1 cellular context compared by ENCODE assay signal in the genomic region with DNA sequence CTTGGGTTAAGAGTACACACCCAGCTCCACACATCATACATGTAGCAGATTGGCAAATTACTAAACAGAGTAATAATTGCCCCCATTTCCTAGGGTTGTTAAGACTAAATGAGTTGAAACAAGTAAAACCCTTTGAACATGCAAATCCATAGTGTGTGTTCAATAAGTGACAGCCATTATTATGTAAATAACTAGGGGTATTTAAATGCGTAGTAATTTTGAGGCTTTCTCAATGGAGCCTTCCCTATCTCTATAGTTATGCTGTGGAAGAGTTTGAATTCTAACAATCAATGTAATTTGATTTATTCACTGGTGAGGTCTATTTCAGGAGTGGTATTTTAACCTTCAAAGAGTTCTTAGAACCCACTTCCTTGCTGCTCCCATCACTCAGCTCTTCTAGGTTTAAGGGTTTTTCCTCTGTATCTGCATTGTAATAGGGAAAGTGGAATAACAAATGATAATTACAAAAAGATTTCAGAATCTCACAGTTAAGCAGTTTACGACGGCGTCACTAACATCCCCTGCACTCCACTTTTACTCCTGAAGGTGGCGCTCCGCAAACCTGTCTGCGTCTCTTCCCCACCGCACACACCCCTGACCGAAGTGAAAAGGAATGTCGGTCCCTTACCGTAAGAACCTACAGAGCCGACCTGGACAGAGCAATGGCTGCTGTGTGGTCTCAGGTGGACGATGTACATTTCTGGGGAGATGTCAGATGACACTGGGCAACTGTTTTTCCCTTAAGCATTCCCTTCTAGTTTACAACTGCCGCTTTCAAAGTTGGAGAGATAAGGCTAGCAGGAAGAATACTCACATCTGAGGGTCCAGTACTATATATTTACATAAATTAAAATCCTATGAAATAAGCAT.
TF ChIP-seq lines count a peak whose summit lies in the region.

No MANE protein-coding gene starts in this region.

TF ChIP-seq in HepG2, 621 proteins besides CTCF, POLR2A, EP300 and RAD21 (continued from another document):
- TF ChIP-seq HMGXB4 (CRISPR knock-in tag; IDR thresholded peaks at IDR 0.05; ENCODE audit: borderline replicate concordance in 1 of 2, low read depth in 1 of 2) (peak in 1 of 2 experiments; percentile 23; a peak in 1 of 4 replicates), ELF3 (CRISPR knock-in tag; IDR thresholded peaks at IDR 0.05) (peak; percentile 32; the same call in 1 of the 2 replicates), MAFK (conservative IDR thresholded peaks at IDR 0.05 in 1 of 2, IDR thresholded peaks at IDR 0.05 in 1 of 2; ENCODE audit: low read length in 2 of 2) (no peak), ZMYM3 (CRISPR knock-in tag; IDR thresholded peaks at IDR 0.05) (no peak), KDM2A (CRISPR knock-in tag; IDR thresholded peaks at IDR 0.05; ENCODE audit: borderline replicate concordance, low read depth) (peak; percentile 77), HOXA9 (CRISPR knock-in tag; IDR thresholded peaks at IDR 0.05; ENCODE audit: borderline replicate concordance) (no peak), SMC3 (IDR thresholded peaks at IDR 0.05; ENCODE audit: low read length) (peak; percentile 50), XRCC5 (optimal IDR thresholded peaks at IDR 0.05; ENCODE audit: low read length) (peak; percentile 69), ZNF879 (CRISPR knock-in tag; IDR thresholded peaks at IDR 0.05) (no peak), CERS6 (CRISPR knock-in tag; IDR thresholded peaks at IDR 0.05) (no peak), ZNF367 (CRISPR knock-in tag; IDR thresholded peaks at IDR 0.05; ENCODE audit: borderline replicate concordance) (no peak), GZF1 (CRISPR knock-in tag; IDR thresholded peaks at IDR 0.05) (peak; percentile 79), YY1 (IDR thresholded peaks at IDR 0.05; ENCODE audit: insufficient read depth, insufficient replicate concordance, low read depth, low read length) (peak; percentile 60), STAG1 (CRISPR knock-in tag; IDR thresholded peaks at IDR 0.05) (peak; percentile 63), CREB1 (IDR thresholded peaks at IDR 0.05) (peak; percentile 19; the same call in 1 of the 2 replicates), CREB1 (CRISPR knock-in tag; IDR thresholded peaks at IDR 0.05) (no peak), MZF1 (CRISPR knock-in tag; IDR thresholded peaks at IDR 0.05; ENCODE audit: borderline replicate concordance) (no peak), TEAD3 (CRISPR knock-in tag; optimal IDR thresholded peaks at IDR 0.05; ENCODE audit: borderline replicate concordance) (peak; percentile 40), ZNF501 (CRISPR knock-in tag; IDR thresholded peaks at IDR 0.05) (0 out of 2 replicates have a peak, but pooled peaks have one; percentile 26), ZNF83 (CRISPR knock-in tag; IDR thresholded peaks at IDR 0.05; ENCODE audit: borderline replicate concordance) (no peak), SNRNP70 (IDR thresholded peaks at IDR 0.05; ENCODE audit: low read depth, low read length) (no peak), ZFYVE20 (CRISPR knock-in tag; IDR thresholded peaks at IDR 0.05; ENCODE audit: borderline replicate concordance, low read depth) (no peak)
- TF ChIP-seq, protein P1, sequence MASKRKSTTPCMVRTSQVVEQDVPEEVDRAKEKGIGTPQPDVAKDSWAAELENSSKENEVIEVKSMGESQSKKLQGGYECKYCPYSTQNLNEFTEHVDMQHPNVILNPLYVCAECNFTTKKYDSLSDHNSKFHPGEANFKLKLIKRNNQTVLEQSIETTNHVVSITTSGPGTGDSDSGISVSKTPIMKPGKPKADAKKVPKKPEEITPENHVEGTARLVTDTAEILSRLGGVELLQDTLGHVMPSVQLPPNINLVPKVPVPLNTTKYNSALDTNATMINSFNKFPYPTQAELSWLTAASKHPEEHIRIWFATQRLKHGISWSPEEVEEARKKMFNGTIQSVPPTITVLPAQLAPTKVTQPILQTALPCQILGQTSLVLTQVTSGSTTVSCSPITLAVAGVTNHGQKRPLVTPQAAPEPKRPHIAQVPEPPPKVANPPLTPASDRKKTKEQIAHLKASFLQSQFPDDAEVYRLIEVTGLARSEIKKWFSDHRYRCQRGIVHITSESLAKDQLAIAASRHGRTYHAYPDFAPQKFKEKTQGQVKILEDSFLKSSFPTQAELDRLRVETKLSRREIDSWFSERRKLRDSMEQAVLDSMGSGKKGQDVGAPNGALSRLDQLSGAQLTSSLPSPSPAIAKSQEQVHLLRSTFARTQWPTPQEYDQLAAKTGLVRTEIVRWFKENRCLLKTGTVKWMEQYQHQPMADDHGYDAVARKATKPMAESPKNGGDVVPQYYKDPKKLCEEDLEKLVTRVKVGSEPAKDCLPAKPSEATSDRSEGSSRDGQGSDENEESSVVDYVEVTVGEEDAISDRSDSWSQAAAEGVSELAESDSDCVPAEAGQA (IDR thresholded peaks at IDR 0.05; ENCODE audit: low read depth) = no peak
- TF ChIP-seq, protein P1 (CRISPR knock-in tag; IDR thresholded peaks at IDR 0.05; ENCODE audit: borderline replicate concordance) = no peak
- TF ChIP-seq, protein P2, sequence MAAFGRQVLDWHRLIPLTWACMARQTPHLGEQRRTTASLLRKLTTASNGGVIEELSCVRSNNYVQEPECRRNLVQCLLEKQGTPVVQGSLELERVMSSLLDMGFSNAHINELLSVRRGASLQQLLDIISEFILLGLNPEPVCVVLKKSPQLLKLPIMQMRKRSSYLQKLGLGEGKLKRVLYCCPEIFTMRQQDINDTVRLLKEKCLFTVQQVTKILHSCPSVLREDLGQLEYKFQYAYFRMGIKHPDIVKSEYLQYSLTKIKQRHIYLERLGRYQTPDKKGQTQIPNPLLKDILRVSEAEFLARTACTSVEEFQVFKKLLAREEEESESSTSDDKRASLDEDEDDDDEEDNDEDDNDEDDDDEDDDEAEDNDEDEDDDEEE (CRISPR knock-in tag; IDR thresholded peaks at IDR 0.05) = no peak
- TF ChIP-seq, protein P3, sequence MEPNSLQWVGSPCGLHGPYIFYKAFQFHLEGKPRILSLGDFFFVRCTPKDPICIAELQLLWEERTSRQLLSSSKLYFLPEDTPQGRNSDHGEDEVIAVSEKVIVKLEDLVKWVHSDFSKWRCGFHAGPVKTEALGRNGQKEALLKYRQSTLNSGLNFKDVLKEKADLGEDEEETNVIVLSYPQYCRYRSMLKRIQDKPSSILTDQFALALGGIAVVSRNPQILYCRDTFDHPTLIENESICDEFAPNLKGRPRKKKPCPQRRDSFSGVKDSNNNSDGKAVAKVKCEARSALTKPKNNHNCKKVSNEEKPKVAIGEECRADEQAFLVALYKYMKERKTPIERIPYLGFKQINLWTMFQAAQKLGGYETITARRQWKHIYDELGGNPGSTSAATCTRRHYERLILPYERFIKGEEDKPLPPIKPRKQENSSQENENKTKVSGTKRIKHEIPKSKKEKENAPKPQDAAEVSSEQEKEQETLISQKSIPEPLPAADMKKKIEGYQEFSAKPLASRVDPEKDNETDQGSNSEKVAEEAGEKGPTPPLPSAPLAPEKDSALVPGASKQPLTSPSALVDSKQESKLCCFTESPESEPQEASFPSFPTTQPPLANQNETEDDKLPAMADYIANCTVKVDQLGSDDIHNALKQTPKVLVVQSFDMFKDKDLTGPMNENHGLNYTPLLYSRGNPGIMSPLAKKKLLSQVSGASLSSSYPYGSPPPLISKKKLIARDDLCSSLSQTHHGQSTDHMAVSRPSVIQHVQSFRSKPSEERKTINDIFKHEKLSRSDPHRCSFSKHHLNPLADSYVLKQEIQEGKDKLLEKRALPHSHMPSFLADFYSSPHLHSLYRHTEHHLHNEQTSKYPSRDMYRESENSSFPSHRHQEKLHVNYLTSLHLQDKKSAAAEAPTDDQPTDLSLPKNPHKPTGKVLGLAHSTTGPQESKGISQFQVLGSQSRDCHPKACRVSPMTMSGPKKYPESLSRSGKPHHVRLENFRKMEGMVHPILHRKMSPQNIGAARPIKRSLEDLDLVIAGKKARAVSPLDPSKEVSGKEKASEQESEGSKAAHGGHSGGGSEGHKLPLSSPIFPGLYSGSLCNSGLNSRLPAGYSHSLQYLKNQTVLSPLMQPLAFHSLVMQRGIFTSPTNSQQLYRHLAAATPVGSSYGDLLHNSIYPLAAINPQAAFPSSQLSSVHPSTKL (CRISPR knock-in tag; IDR thresholded peaks at IDR 0.05) = 0 out of 2 replicates have a peak, but pooled peaks have one; percentile 27
- TF ChIP-seq, protein P4, sequence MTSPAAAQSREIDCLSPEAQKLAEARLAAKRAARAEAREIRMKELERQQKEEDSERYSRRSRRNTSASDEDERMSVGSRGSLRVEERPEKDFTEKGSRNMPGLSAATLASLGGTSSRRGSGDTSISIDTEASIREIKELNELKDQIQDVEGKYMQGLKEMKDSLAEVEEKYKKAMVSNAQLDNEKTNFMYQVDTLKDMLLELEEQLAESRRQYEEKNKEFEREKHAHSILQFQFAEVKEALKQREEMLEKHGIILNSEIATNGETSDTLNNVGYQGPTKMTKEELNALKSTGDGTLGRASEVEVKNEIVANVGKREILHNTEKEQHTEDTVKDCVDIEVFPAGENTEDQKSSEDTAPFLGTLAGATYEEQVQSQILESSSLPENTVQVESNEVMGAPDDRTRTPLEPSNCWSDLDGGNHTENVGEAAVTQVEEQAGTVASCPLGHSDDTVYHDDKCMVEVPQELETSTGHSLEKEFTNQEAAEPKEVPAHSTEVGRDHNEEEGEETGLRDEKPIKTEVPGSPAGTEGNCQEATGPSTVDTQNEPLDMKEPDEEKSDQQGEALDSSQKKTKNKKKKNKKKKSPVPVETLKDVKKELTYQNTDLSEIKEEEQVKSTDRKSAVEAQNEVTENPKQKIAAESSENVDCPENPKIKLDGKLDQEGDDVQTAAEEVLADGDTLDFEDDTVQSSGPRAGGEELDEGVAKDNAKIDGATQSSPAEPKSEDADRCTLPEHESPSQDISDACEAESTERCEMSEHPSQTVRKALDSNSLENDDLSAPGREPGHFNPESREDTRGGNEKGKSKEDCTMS (CRISPR knock-in tag; conservative IDR thresholded peaks at IDR 0.05) = no peak
- TF ChIP-seq, protein P5, sequence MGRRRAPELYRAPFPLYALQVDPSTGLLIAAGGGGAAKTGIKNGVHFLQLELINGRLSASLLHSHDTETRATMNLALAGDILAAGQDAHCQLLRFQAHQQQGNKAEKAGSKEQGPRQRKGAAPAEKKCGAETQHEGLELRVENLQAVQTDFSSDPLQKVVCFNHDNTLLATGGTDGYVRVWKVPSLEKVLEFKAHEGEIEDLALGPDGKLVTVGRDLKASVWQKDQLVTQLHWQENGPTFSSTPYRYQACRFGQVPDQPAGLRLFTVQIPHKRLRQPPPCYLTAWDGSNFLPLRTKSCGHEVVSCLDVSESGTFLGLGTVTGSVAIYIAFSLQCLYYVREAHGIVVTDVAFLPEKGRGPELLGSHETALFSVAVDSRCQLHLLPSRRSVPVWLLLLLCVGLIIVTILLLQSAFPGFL (CRISPR knock-in tag; IDR thresholded peaks at IDR 0.05) = no peak
TF ChIP-seq in HepG2: peak in this region for 12.
